Comparison of ENCODE assay signal across 9 cellular contexts in the genomic region with DNA sequence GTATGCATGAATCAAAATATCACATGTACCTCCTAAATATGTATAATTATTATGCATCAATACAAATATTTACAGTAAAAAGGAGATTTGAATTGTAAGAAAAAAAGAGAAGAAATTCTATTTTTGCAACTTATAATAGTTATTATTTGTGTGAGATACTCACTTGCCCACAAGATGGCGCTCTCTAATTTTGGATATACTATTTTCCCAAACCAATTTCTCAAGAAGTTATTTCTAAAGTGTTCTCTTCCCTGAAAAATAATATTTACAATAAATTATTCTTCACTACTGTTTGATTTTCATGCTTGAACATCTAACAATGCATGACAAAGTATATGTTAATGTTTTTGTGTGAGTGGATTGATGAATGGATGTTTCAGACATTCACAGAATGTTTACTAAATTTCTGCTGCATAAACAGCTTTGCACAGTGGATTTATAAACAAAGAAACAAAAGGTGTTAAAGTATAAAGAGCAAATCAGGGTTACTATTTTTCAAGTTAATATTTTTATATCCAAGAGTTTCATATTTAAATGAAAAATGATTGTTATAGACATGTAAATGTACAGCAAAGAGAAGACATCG.
A peak's percentile ranks its signal among the peaks of the same experiment; 100 is the strongest.
DNase-seq lines count a peak whose midpoint lies in the region; ATAC-seq and TF ChIP-seq lines count a peak whose summit lies in the region.
"Had no signal": no experiment of that assay in that cellular context is flagged by ENCODE, and none has a peak within 500 bp of the region (broad histone marks: within the 10 kb centered on the region; RNA-seq: fewer than 3 reads in every experiment).

No MANE protein-coding gene starts in this region.

- H2AFZ ChIP-seq in Loucy (ENCODE audit: low read length) = no peak overlapping the region

- no peaks in the 10 kb centered on the region for H3K27me3 ChIP-seq in Loucy (ENCODE audit: insufficient read depth, low read length, poor library complexity, severe bottlenecking)

- CTCF ChIA-PET in MCF 10A (lab: Yijun Ruan, JAX) = interaction anchor here (0.6 to 5.7 kb wide), 21 partner anchors 10 to 421 kb away, joined by 3 to 35 read pairs (median 5); no protein-coding TSS in a partner anchor

- BruUV-seq in MCF 10A (replicated peaks; lab: Mats Ljungman, UMichigan) = no TSS peak

- H4K20me1 ChIP-seq in Loucy (ENCODE audit: insufficient read depth, low read length, poor library complexity, severe bottlenecking) = no peaks in the 10 kb centered on the region

- no peaks in the 10 kb centered on the region for H3K27me3 Mint-ChIP-seq in MCF 10A (ENCODE audit: insufficient read depth, unreplicated experiment)

- no peaks in the 10 kb centered on the region for H3K36me3 ChIP-seq in Loucy (ENCODE audit: insufficient read depth, low read length)

- H3F3A ChIP-seq in Loucy (ENCODE audit: low read depth) = no peaks in the 10 kb centered on the region

- no peaks in the 10 kb centered on the region for H3K4me1 ChIP-seq in Loucy (ENCODE audit: insufficient read depth, low read length, poor library complexity, severe bottlenecking)

- H3K4me2 ChIP-seq in Loucy (ENCODE audit: low read depth, low read length, poor library complexity, severe bottlenecking) = no peak overlapping the region

- H3K9me3 Mint-ChIP-seq in MCF 10A (ENCODE audit: unreplicated experiment) = no peaks in the 10 kb centered on the region

- peak; percentile 76 for TF ChIP-seq CTCF in Loucy (conservative IDR thresholded peaks at IDR 0.05; ENCODE audit: low read length)
- TF ChIP-seq CTCF in MCF 10A (IDR thresholded peaks at IDR 0.05; ENCODE audit: unreplicated experiment) = no peak

- H3K9me2 ChIP-seq in Loucy (replicated peaks; ENCODE audit: low read depth, low read length) = no peaks in the 10 kb centered on the region

- H3K79me2 ChIP-seq in Loucy (ENCODE audit: insufficient read depth, low read length) = no peaks in the 10 kb centered on the region

- no peaks in the 10 kb centered on the region for H3K9me3 ChIP-seq in Loucy (ENCODE audit: insufficient read depth, low read depth, low read length)

- intact Hi-C loops in MCF 10A (cut with micrococcal nuclease) = loop anchor here (1.0 to 2.0 kb wide), 3 partner anchors 106 to 333 kb away; no protein-coding TSS in a partner anchor

- peaks cover 16% of the 10 kb centered on the region for H3K4me1 Mint-ChIP-seq in MCF 10A (ENCODE audit: insufficient read depth, unreplicated experiment)

- H3K36me3 Mint-ChIP-seq in MCF 10A (ENCODE audit: insufficient read depth, unreplicated experiment) = no peaks in the 10 kb centered on the region

- H3K4me3 ChIP-seq in Loucy (ENCODE audit: low read length, poor library complexity, severe bottlenecking) = no peak overlapping the region
- H3K4me3 ChIP-seq: skin epidermis had no signal

- peak overlapping the region; percentile 46 for H3K27ac Mint-ChIP-seq in MCF 10A (ENCODE audit: low read depth, unreplicated experiment)

- POLR2A ChIA-PET in MCF 10A (lab: Yijun Ruan, JAX) = interaction anchor here (0.6 to 1.1 kb wide), 2 partner anchors 10 to 282 kb away, joined by 4 read pairs; no protein-coding TSS in a partner anchor

- no peak overlapping the region for H3K4me3 Mint-ChIP-seq in MCF 10A (ENCODE audit: unreplicated experiment)

- DNase-seq in NCI-H510A treated with DMSO at 0.1 percent for 48 hours (lab: John Stamatoyannopoulos, UW) = peak; percentile 35
- DNase-seq in NCI-H510A (lab: John Stamatoyannopoulos, UW) = no peak
- peak; percentile 49 for DNase-seq in MCF 10A (ENCODE audit: unreplicated experiment)
- DNase-seq in middle frontal gyrus (ENCODE audit: extremely low spot score, low spot score) = peak; percentile 48
- DNase-seq in activated CD4-positive, CD25-positive, alpha-beta regulatory T cell treated with anti-CD3 and anti-CD28 coated beads, Interleukin-2, amount 50 U/mL, for 72 hours = no peak

- no peak for ATAC-seq in HG02642 (IDR thresholded peaks at IDR 0.05; ENCODE audit: poor library complexity, unreplicated experiment)
- ATAC-seq in GM18502 (IDR thresholded peaks at IDR 0.05; ENCODE audit: poor library complexity, unreplicated experiment) = no peak

- no peak overlapping the region for H3K9ac ChIP-seq in Loucy (ENCODE audit: low read depth, low read length, poor library complexity, severe bottlenecking)

Comparison
In these comparisons a context has a peak if more than half of its experiments do, and no peak if none do; other contexts are left out.
1. DNase-seq: peak in NCI-H510A treated with DMSO at 0.1 percent for 48 hours (single experiment), MCF 10A (single experiment) and middle frontal gyrus (single experiment); none in NCI-H510A (single experiment) and activated CD4-positive, CD25-positive, alpha-beta regulatory T cell treated with anti-CD3 and anti-CD28 coated beads, Interleukin-2, amount 50 U/mL, for 72 hours (single experiment).